ENCODE assay signal across 9 cellular contexts in the genomic region with DNA sequence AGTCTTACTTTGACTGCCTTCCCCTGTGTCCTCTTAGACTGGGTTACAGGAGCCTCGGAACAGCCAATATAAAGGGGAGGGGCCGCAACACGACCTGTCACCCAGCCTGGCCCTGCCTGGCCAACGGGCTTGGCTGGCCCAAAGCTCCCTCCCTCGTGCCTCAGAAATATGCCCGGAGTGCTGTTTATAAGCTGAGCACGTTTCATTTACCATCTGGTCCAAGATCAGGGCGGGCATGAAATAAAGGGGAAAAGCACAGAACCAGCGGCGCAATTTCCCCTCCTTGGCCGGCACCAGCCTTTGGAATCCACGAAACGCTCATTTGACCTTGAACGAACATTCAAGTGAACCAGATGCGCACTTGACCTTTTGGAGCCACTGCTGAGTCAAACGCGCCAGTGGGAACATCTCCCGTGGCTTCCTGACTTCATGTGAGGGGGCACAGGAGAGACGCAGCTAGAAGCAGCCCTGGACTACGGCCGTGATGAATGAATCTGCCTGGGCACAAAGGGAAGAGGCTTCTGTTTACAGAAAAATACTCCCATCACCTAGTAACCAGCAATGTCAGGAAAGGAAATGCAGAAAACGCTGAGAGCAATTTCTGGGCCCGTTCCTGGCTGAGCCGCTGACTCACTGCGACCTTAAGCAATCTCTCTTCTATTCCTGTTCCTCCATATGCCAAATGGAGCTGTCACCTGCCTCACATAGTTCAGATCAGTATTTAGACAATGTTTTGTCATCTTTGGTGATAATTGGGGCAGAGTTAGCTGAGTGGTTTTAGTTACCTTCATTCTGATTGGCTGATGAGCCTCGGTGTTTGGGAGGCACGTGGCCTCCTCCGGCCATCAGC. TPM values are rescaled to one million over a fixed set of nuclear protein-coding genes. Genes with fewer than 3 reads are reported as not detected.
DNase-seq lines count a peak whose midpoint lies in the region; ATAC-seq and TF ChIP-seq lines count a peak whose summit lies in the region.
"Had no signal": no experiment of that assay in that cellular context is flagged by ENCODE, and none has a peak within 500 bp of the region (broad histone marks: within the 10 kb centered on the region; RNA-seq: fewer than 3 reads in every experiment).

No MANE protein-coding gene starts in this region.

- TF ChIP-seq CTCF in stomach (IDR thresholded peaks at IDR 0.05), result no peak

- TF ChIP-seq POLR2A in stomach (IDR thresholded peaks at IDR 0.05), result no peak

- no peaks in the 10 kb centered on the region for H3K27me3 ChIP-seq in stomach

- peak overlapping the region; percentile 71 to 90 (median 89) for H3K27ac ChIP-seq in stomach

- intact Hi-C loops in activated CD4-positive, alpha-beta T cell treated with anti-CD3 and anti-CD28 coated beads, Interleukin-2, amount 10 ng/mL, durations not matched to agents 24 days and 14 days (cut with micrococcal nuclease), result no loop called here
- intact Hi-C loops in left colon (cut with DNase I, micrococcal nuclease) (loop anchor here in 1 of 2 donors (10.0 kb wide), 1 partner anchor 48 kb away; no protein-coding TSS in a partner anchor), stomach (cut with DNase I; ENCODE audit: low total_unique reads) (no loop called here)

- peak; percentile 80 for ATAC-seq in left colon
- ATAC-seq in HG03520 (IDR thresholded peaks at IDR 0.05; ENCODE audit: unreplicated experiment), result no peak
- no peak for ATAC-seq in HG03354 (IDR thresholded peaks at IDR 0.05; ENCODE audit: poor library complexity, severe bottlenecking, unreplicated experiment)

- peak; percentile 6 for TF ChIP-seq EP300 in stomach (IDR thresholded peaks at IDR 0.05)

- H3K27ac Mint-ChIP-seq in activated CD4-positive, alpha-beta T cell treated with anti-CD3 and anti-CD28 coated beads, Interleukin-2, amount 10 ng/mL, durations not matched to agents 24 days and 14 days, result peak overlapping the region; percentile 7

- H3K4me1 ChIP-seq in stomach, result peaks cover 36 to 62% (median 50%) of the 10 kb centered on the region in 4 donors

- DNase-seq in activated CD4-positive, alpha-beta T cell treated with anti-CD3 and anti-CD28 coated beads, Interleukin-2, amount 10 ng/mL, durations not matched to agents 24 days and 14 days, result no peak
- no peak for DNase-seq in activated CD4-positive, alpha-beta T cell treated with anti-CD3 and anti-CD28 coated beads for 4 hours
- DNase-seq in NOMO-1 (lab: John Stamatoyannopoulos, UW; ENCODE audit: unreplicated experiment in 2 of 2) (peak; percentile 96 to 99), cerebellum (ENCODE audit: low spot score) (peak; percentile 62), left colon (peak; percentile 54 to 80), stomach (peak; percentile 47)
- DNase-seq: CD4-positive, CD25-positive, alpha-beta regulatory T cell had no signal

- peaks cover 28% of the 10 kb centered on the region for H3K4me1 Mint-ChIP-seq in activated CD4-positive, alpha-beta T cell treated with anti-CD3 and anti-CD28 coated beads, Interleukin-2, amount 10 ng/mL, durations not matched to agents 24 days and 14 days

- H3K9me3 ChIP-seq in stomach, result no peaks in the 10 kb centered on the region

- H3K36me3 ChIP-seq in stomach, result no peaks in the 10 kb centered on the region

- H3K9me3 Mint-ChIP-seq in activated CD4-positive, alpha-beta T cell treated with anti-CD3 and anti-CD28 coated beads, Interleukin-2, amount 10 ng/mL, durations not matched to agents 24 days and 14 days, result no peaks in the 10 kb centered on the region
- H3K9me3 Mint-ChIP-seq: CD4-positive, CD25-positive, alpha-beta regulatory T cell had no signal

- no peaks in the 10 kb centered on the region for H3K36me3 Mint-ChIP-seq in activated CD4-positive, alpha-beta T cell treated with anti-CD3 and anti-CD28 coated beads, Interleukin-2, amount 10 ng/mL, durations not matched to agents 24 days and 14 days (ENCODE audit: low read depth)
- H3K36me3 Mint-ChIP-seq: CD4-positive, CD25-positive, alpha-beta regulatory T cell had no signal

- H3K4me3 Mint-ChIP-seq in activated CD4-positive, alpha-beta T cell treated with anti-CD3 and anti-CD28 coated beads, Interleukin-2, amount 10 ng/mL, durations not matched to agents 24 days and 14 days, result no peak overlapping the region

- peak overlapping the region in 1 of 4 donors; percentile 1 for H3K4me3 ChIP-seq in stomach

- WGBS in stomach, 5 donors, result 35 to 54% (median 46%) methylated on average over 28 of the region's 28 CpGs

- H3K27me3 Mint-ChIP-seq in activated CD4-positive, alpha-beta T cell treated with anti-CD3 and anti-CD28 coated beads, Interleukin-2, amount 10 ng/mL, durations not matched to agents 24 days and 14 days, result peaks cover 8% of the 10 kb centered on the region

RNA-seq across cellular contexts. Expression of a gene that starts 53.3 kb away (rescaled TPM):
- total RNA-seq in activated CD4-positive, alpha-beta T cell treated with anti-CD3 and anti-CD28 coated beads, Interleukin-2, amount 10 ng/mL, durations not matched to agents 24 days and 14 days, result 10.5 and 10.7 TPM in 2 replicates
- total RNA-seq in cerebellum (11.4 TPM), left colon (1 to 10 TPM; 6.6 to 8.5 TPM), stomach (100 to 1,000 TPM in 1 of 5 donors, 10 to 100 TPM in 1, 1 to 10 TPM in 3; 1.2 to 123 (median 8.9) TPM)
- 1 to 10 TPM; 1.8 to 7.9 (median 6.4) TPM for polyA plus RNA-seq in stomach

Comparison
In these comparisons a context has a peak if more than half of its experiments do, and no peak if none do; other contexts are left out.
1. DNase-seq: peak in NOMO-1 (2 of 2), cerebellum (single experiment), left colon (2 of 2) and stomach (single experiment); none in activated CD4-positive, alpha-beta T cell treated with anti-CD3 and anti-CD28 coated beads, Interleukin-2, amount 10 ng/mL, durations not matched to agents 24 days and 14 days (single experiment) and activated CD4-positive, alpha-beta T cell treated with anti-CD3 and anti-CD28 coated beads for 4 hours (0 of 2).